Comparison of ENCODE assay signal across 8 cellular contexts in the genomic region with DNA sequence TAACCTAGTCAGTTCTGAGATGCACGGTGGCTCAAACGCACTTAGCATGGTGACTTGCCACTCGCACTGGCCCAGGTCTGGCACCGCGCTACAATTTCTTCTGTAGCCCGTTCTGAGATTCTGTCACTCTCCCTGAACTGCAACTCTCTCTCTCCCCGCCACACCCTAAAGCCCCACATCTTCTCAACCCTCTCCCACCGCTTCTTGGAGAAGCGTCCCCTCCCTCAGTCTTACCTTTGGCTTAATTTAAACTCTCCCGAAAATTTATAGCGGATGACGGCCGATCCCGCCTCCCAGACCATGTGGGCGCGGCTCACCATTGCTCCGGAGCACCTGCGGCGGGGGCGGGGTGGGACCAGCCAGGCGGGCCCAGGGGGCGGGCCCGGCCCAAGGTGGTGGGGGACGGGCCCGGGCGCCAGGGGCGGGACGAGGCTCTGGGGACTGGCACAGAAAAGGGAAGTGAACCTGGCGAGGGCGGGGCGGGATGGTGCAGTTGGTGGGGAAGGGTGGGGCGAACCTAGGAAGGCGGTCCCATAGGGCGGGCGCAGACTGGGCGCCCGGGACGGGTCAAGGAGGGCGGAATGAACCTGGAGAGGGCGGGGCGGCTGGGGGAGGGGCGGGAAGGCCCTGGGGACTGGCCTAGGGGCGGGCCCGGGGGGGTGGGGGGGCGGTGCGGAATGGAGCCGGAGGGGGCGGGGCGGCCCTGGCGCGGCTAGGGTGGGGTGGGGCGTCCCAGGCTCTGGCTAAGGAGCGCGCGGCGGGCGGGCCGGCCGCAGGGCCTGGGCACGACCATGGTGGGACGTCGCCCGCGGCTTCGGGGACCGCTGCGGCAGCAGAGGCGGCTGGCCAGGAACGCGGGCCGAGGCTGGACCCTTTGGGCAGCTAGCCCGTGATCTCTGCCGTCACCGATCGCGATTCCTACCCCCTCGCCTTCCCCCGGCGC. TPM values are rescaled to one million over a fixed set of nuclear protein-coding genes. Genes with fewer than 3 reads are reported as not detected.
DNase-seq lines count a peak whose midpoint lies in the region; ATAC-seq and TF ChIP-seq lines count a peak whose summit lies in the region.

Gene MAP3K21 (plus strand): TSS at position 730 of the 943 bp plus-strand sequence. CDS start 305 bp downstream, outside the sequence.

- H3K4me3 ChIP-seq in Jurkat, Clone E6-1 (ENCODE audit: low read length): peak within 1 kb of the TSS; percentile 58
- H3K4me3 ChIP-seq in Peyer's patch: peak within 1 kb of the TSS; percentile 70 to 92 (median 80)
- peak within 1 kb of the TSS; percentile 44 for H3K4me3 ChIP-seq in fibroblast of pulmonary artery (replicated peaks; ENCODE audit: low read depth, low read length)
- peak within 1 kb of the TSS; percentile 31 for H3K4me3 ChIP-seq in neuron (ENCODE audit: low read length)
- H3K4me3 ChIP-seq in stomach smooth muscle (ENCODE audit: low read length in 2 of 2): peak within 1 kb of the TSS; percentile 57 to 73

- H2AFZ ChIP-seq in neuron (ENCODE audit: low read depth, low read length): peak within 1 kb of the TSS; percentile 82

- peak; percentile 80 to 82 for TF ChIP-seq POLR2A in Peyer's patch (IDR thresholded peaks at IDR 0.05)

- H3K9ac ChIP-seq in stomach smooth muscle (ENCODE audit: low read length in 2 of 2): no peak within 1 kb of the TSS

- DNase-seq in DMS 273 (lab: John Stamatoyannopoulos, UW; ENCODE audit: unreplicated experiment): peak; percentile 96
- DNase-seq in Jurkat, Clone E6-1 (ENCODE audit: low read depth, low spot score): peak; percentile 89
- DNase-seq in Peyer's patch: peak; percentile 96 to 99 (median 99)
- peak; percentile 89 to 93 for DNase-seq in activated T-cell treated with anti-CD3 and anti-CD28 coated beads, Interleukin-2, amount 50 U/mL, for 48 hours
- peak; percentile 16 for DNase-seq in fibroblast of pulmonary artery (ENCODE audit: low read depth)

- TF ChIP-seq CTCF in Peyer's patch (IDR thresholded peaks at IDR 0.05) (peak in 1 of 6 experiments; percentile 14), fibroblast of pulmonary artery (IDR thresholded peaks at IDR 0.05; ENCODE audit: low read length, missing control alignments) (no peak)

- no peaks in the 10 kb centered on the region for H3K36me3 ChIP-seq in Peyer's patch
- no peaks in the 10 kb centered on the region for H3K36me3 ChIP-seq in neuron (ENCODE audit: insufficient read depth, low read length)
- no peaks in the 10 kb centered on the region for H3K36me3 ChIP-seq in stomach smooth muscle (ENCODE audit: control insufficient read depth in 2 of 2, insufficient read depth in 2 of 2, low read length in 2 of 2)

- peak; percentile 82 for ATAC-seq in GM21723 (IDR thresholded peaks at IDR 0.05; ENCODE audit: unreplicated experiment)

- peaks cover 0 to 12% (median 4%) of the 10 kb centered on the region in 4 donors for H3K4me1 ChIP-seq in Peyer's patch
- peaks cover 12% of the 10 kb centered on the region for H3K4me1 ChIP-seq in neuron (ENCODE audit: insufficient read depth, low read length)
- peaks cover 17% of the 10 kb centered on the region for H3K4me1 ChIP-seq in stomach smooth muscle (ENCODE audit: control insufficient read depth, insufficient read depth, low read length)

- H3K27me3 ChIP-seq in Peyer's patch (no peaks in the 10 kb centered on the region), neuron (ENCODE audit: insufficient read depth, low read length) (peaks cover 51% of the 10 kb centered on the region), stomach smooth muscle (ENCODE audit: control insufficient read depth in 1 of 2, insufficient read depth in 2 of 2, low read length in 2 of 2) (peaks cover 11 to 29% of the 10 kb centered on the region in 2 donors)

- H3K27ac ChIP-seq in Peyer's patch (peak within 1 kb of the TSS; percentile 59 to 94 (median 72)), stomach smooth muscle (ENCODE audit: low read length) (no peak within 1 kb of the TSS)

- H3K9me3 ChIP-seq in Peyer's patch: no peaks in the 10 kb centered on the region
- H3K9me3 ChIP-seq in neuron (ENCODE audit: low read length): no peaks in the 10 kb centered on the region
- no peaks in the 10 kb centered on the region for H3K9me3 ChIP-seq in stomach smooth muscle (ENCODE audit: control insufficient read depth in 2 of 2, low read length in 2 of 2)

RNA-seq across cellular contexts. Expression of gene MAP3K21, which starts in this region (rescaled TPM):
- polyA plus RNA-seq in Jurkat, Clone E6-1 (2012; ENCODE audit: insufficient read depth, insufficient read length): 4.9 TPM
- 10 to 100 TPM; 14.9 to 54.4 (median 34.2) TPM for total RNA-seq in Peyer's patch

Comparison
In these comparisons a context has a peak if more than half of its experiments do, and no peak if none do; other contexts are left out.
1. DNase-seq: peak in every context shown above with its lines; median percentile 99 in Peyer's patch; 96 in DMS 273; 91 in activated T-cell treated with anti-CD3 and anti-CD28 coated beads, Interleukin-2, amount 50 U/mL, for 48 hours; 89 in Jurkat, Clone E6-1; 16 in fibroblast of pulmonary artery.